8 cellular contexts compared by ENCODE assay signal in genomic region chr10:31490858-31491504, GRCh38.
A peak's percentile ranks its signal among the peaks of the same experiment; 100 is the strongest.
DNase-seq lines count a peak whose midpoint lies in the region; ATAC-seq, FAIRE-seq and TF ChIP-seq lines count a peak whose summit lies in the region.

No MANE protein-coding gene starts in this region.

- H2AFZ ChIP-seq in astrocyte (ENCODE audit: low read depth, low read length) (no peak overlapping the region), keratinocyte (ENCODE audit: control insufficient read depth, low read length) (no peak overlapping the region)

- dilution Hi-C loops in keratinocyte (cut with MboI; ENCODE audit: extremely low pct_ligation_motif_present, low sequenced_read_pairs): no loop called here

- no peak overlapping the region for H3K27ac ChIP-seq in astrocyte (ENCODE audit: low read depth, low read length)
- H3K27ac ChIP-seq in keratinocyte (ENCODE audit: control insufficient read depth, insufficient read depth, low read length): no peak overlapping the region

- no peaks in the 10 kb centered on the region for H3K4me1 Mint-ChIP-seq in astrocyte (ENCODE audit: low read depth, unreplicated experiment)

- TF ChIP-seq CTCF in LNCaP clone FGC (IDR thresholded peaks at IDR 0.05; ENCODE audit: control insufficient read depth, extremely low read depth, insufficient read depth) (peak; percentile 65), astrocyte (IDR thresholded peaks at IDR 0.05; ENCODE audit: insufficient read depth, low read depth, low read length) (peak; percentile 65), keratinocyte (optimal IDR thresholded peaks at IDR 0.05 in 1 of 3, IDR thresholded peaks at IDR 0.05 in 1 of 3, conservative IDR thresholded peaks at IDR 0.05 in 1 of 3; ENCODE audit: extremely low read depth in 1 of 3, insufficient read depth in 2 of 3, low read length in 3 of 3) (peak in 2 of 3 experiments; percentile 67)

- H3K79me2 ChIP-seq in astrocyte (ENCODE audit: insufficient read depth, low read length): peaks cover 59% of the 10 kb centered on the region
- H3K79me2 ChIP-seq in keratinocyte (ENCODE audit: control insufficient read depth, insufficient read depth, low read length): no peaks in the 10 kb centered on the region

- H3K9me3 Mint-ChIP-seq in astrocyte (ENCODE audit: unreplicated experiment): no peaks in the 10 kb centered on the region

- no peaks in the 10 kb centered on the region for H3K27me3 Mint-ChIP-seq in astrocyte (ENCODE audit: low read depth, unreplicated experiment)

- DNase-seq in Right ventricle myocardium superior (no peak), Right ventricle myocardium inferior (ENCODE audit: missing footprints) (no peak), LNCaP clone FGC (ENCODE audit: low read depth) (no peak), astrocyte (ENCODE audit: low read depth) (peak; percentile 34), keratinocyte (ENCODE audit: low read depth, low spot score) (no peak), KG1 (lab: John Stamatoyannopoulos, UW) (no peak), NCI-H1048 (lab: John Stamatoyannopoulos, UW) (no peak), HuH-7 (ENCODE audit: low spot score) (no peak)

- H3K4me1 ChIP-seq in astrocyte (ENCODE audit: insufficient read depth, low read length): no peaks in the 10 kb centered on the region
- H3K4me1 ChIP-seq in keratinocyte (ENCODE audit: control insufficient read depth, extremely low read depth, insufficient read depth, low read length): no peaks in the 10 kb centered on the region

- intact Hi-C loops in Right ventricle myocardium superior (cut with DNase I) (loop anchor here (10.0 kb wide), 1 partner anchor 166 kb away; no protein-coding TSS in a partner anchor), Right ventricle myocardium inferior (cut with DNase I) (loop anchor here (2.0 to 5.0 kb wide), 2 partner anchors 459 to 706 kb away; partner anchors contain the start of gene ZNF438)

- H3K27ac Mint-ChIP-seq in astrocyte (ENCODE audit: unreplicated experiment): peak overlapping the region; percentile 30

- no peaks in the 10 kb centered on the region for H3K36me3 ChIP-seq in astrocyte (ENCODE audit: insufficient read depth, low read length)
- H3K36me3 ChIP-seq in keratinocyte (ENCODE audit: control insufficient read depth in 2 of 2, extremely low read depth in 1 of 2, insufficient read depth in 2 of 2, low read length in 2 of 2): no peaks in the 10 kb centered on the region

- H3K4me2 ChIP-seq in astrocyte (ENCODE audit: low read length) (no peak overlapping the region), keratinocyte (ENCODE audit: control insufficient read depth, extremely low read depth, insufficient read depth, low read depth, low read length) (no peak overlapping the region)

- no peaks in the 10 kb centered on the region for H3K36me3 Mint-ChIP-seq in astrocyte (ENCODE audit: low read depth, unreplicated experiment)

- peaks cover 9% of the 10 kb centered on the region for H4K20me1 ChIP-seq in astrocyte (ENCODE audit: insufficient read depth, low read length)
- H4K20me1 ChIP-seq in keratinocyte (ENCODE audit: control insufficient read depth, extremely low read depth, insufficient read depth, low read length): no peaks in the 10 kb centered on the region

- H3K4me3 ChIP-seq in LNCaP clone FGC (ENCODE audit: low read depth, low read length): no peak overlapping the region
- H3K4me3 ChIP-seq in astrocyte (ENCODE audit: insufficient read depth, low read depth, low read length): no peak overlapping the region
- no peak overlapping the region for H3K4me3 ChIP-seq in keratinocyte (ENCODE audit: control insufficient read depth in 2 of 3, extremely low read depth in 1 of 3, insufficient read depth in 2 of 3, low read depth in 1 of 3, low read length in 3 of 3)

- H3K4me3 Mint-ChIP-seq in astrocyte (ENCODE audit: unreplicated experiment): no peak overlapping the region

- H3K9me1 ChIP-seq in keratinocyte (ENCODE audit: control insufficient read depth, extremely low read depth, insufficient read depth, low read length): no peaks in the 10 kb centered on the region

- peak; percentile 81 for FAIRE-seq in astrocyte (lab: Jason Lieb, UNC)
- FAIRE-seq in keratinocyte (lab: Jason Lieb, UNC): peak; percentile 48

- H3K27me3 ChIP-seq in astrocyte (ENCODE audit: insufficient read depth, low read length) (no peaks in the 10 kb centered on the region), keratinocyte (ENCODE audit: control insufficient read depth, extremely low read depth, insufficient read depth, low read length) (no peaks in the 10 kb centered on the region)

- H3K9ac ChIP-seq in astrocyte (ENCODE audit: low read length) (no peak overlapping the region), keratinocyte (ENCODE audit: control insufficient read depth, extremely low read depth, insufficient read depth, low read length) (no peak overlapping the region)

- peak; percentile 39 for ATAC-seq in Right ventricle myocardium superior (ENCODE audit: poor library complexity)
- ATAC-seq in Right ventricle myocardium inferior: no peak

- no peaks in the 10 kb centered on the region for H3K9me3 ChIP-seq in astrocyte (ENCODE audit: insufficient read depth, low read depth, low read length)
- no peaks in the 10 kb centered on the region for H3K9me3 ChIP-seq in keratinocyte (ENCODE audit: control insufficient read depth, low read depth, low read length)
